Comparison of ENCODE assay signal across 7 cellular contexts in the genomic region with DNA sequence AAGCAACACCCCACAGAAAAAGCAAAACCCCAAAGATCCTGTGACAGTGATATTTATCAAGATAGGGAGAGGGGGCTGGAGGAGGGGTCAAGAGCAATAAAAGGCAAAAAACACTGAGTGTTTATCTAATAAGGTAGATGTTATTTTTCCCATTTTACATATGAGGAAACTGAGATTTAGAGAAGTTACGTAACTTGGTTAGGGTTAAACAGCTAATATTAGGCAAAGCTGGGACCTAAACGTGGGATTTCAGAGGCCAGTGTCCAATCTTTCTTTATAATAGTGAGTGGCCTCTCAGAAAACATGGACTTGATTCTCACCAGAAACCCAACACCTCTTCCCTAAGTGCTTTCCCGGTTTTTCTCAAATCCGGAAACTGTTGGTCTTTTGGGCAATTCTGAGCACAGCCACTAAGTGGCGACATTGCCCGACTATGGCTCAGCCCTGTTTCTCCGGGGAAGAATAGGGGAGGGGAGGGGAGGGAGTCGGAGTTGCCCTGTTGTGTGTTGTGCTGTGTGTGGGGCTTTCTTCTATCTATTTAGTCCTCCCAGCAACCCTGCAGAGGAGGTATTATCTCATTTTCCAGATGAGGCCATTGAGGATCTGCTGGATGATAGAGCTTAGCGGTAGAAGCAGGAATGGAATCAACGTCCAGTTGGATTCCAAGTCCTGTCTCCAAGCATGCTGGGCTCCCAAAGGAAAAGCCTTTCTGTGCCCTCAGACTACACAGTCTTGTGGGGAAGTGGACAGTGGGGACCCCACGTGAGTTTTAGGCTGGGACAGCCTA. TPM values are rescaled to one million over a fixed set of nuclear protein-coding genes. Genes with fewer than 3 reads are reported as not detected.
DNase-seq lines count a peak whose midpoint lies in the region; ATAC-seq, FAIRE-seq and TF ChIP-seq lines count a peak whose summit lies in the region.
"Not testable (repeated sequence)": the region's sequence is repeated elsewhere in the genome, so short reads cannot be mapped to it uniquely, and the experiment has no call there.

No MANE protein-coding gene starts in this region.

- H3K4me1 Mint-ChIP-seq in T-helper 17 cell: not testable (repeated sequence)
- H3K4me1 Mint-ChIP-seq in naive thymus-derived CD4-positive, alpha-beta T cell: peaks cover 0 to 12% (median 9%) of the 10 kb centered on the region in 7 donors

- H3K4me3 ChIP-seq in left ventricle myocardium inferior; naive thymus-derived CD4-positive, alpha-beta T cell (ENCODE audit: low read length): not testable (repeated sequence)

- peak; percentile 83 for FAIRE-seq in colon (lab: Jason Lieb, UNC)

- not testable (repeated sequence) for H3K36me3 ChIP-seq in left ventricle myocardium inferior; naive thymus-derived CD4-positive, alpha-beta T cell (ENCODE audit: control insufficient read depth in 2 of 3, insufficient read depth in 3 of 3, low read length in 3 of 3)

- H3K27me3 ChIP-seq in left ventricle myocardium inferior (ENCODE audit: low read depth): peaks cover 67% of the 10 kb centered on the region
- not testable (repeated sequence) for H3K27me3 ChIP-seq in naive thymus-derived CD4-positive, alpha-beta T cell (ENCODE audit: control insufficient read depth in 2 of 2, insufficient read depth in 2 of 2, low read length in 2 of 2)

- H3K9me3 ChIP-seq in T-helper 17 cell (ENCODE audit: control insufficient read depth, low read length, poor library complexity, severe bottlenecking); left ventricle myocardium inferior (replicated peaks); naive thymus-derived CD4-positive, alpha-beta T cell (ENCODE audit: control insufficient read depth in 2 of 3, low read length in 3 of 3): not testable (repeated sequence)

- H3K4me1 ChIP-seq in left ventricle myocardium inferior; naive thymus-derived CD4-positive, alpha-beta T cell (ENCODE audit: control insufficient read depth in 2 of 2, insufficient read depth in 2 of 2, low read length in 2 of 2): not testable (repeated sequence)

- H3K4me3 Mint-ChIP-seq in T-helper 17 cell; naive thymus-derived CD4-positive, alpha-beta T cell: not testable (repeated sequence)

- peak; percentile 36 for DNase-seq in DMS53 treated with DMSO at 0.1 percent for 48 hours (lab: John Stamatoyannopoulos, UW; ENCODE audit: unreplicated experiment)
- DNase-seq in HT1080 (ENCODE audit: low read depth): peak; percentile 27
- peak; percentile 10 for DNase-seq in NCI-H2227 (lab: John Stamatoyannopoulos, UW; ENCODE audit: unreplicated experiment)
- not testable (repeated sequence) for DNase-seq in T-helper 17 cell; left ventricle myocardium inferior; naive thymus-derived CD4-positive, alpha-beta T cell

- H3K36me3 Mint-ChIP-seq in T-helper 17 cell (ENCODE audit: low read depth); naive thymus-derived CD4-positive, alpha-beta T cell: not testable (repeated sequence)

- intact Hi-C loops in left ventricle myocardium inferior (cut with micrococcal nuclease): loop anchor here (10.0 kb wide), 1 partner anchor 288 kb away; no protein-coding TSS in a partner anchor
- intact Hi-C loops in naive thymus-derived CD4-positive, alpha-beta T cell (cut with micrococcal nuclease): loop anchor here in 1 of 2 donors (10.0 kb wide), 1 partner anchor 928 kb away; a partner anchor contains a TSS

- CTCF ChIA-PET in naive thymus-derived CD4-positive, alpha-beta T cell (lab: Charles Lee): not testable (repeated sequence)

- peak; percentile 46 for ATAC-seq in T-helper 17 cell
- ATAC-seq in naive thymus-derived CD4-positive, alpha-beta T cell: peak; percentile 60

- peaks cover 50% of the 10 kb centered on the region for H3K27me3 Mint-ChIP-seq in T-helper 17 cell
- H3K27me3 Mint-ChIP-seq in naive thymus-derived CD4-positive, alpha-beta T cell: peaks cover 32 to 44% (median 33%) of the 10 kb centered on the region in 5 donors

- not testable (repeated sequence) for H3K27ac Mint-ChIP-seq in T-helper 17 cell; naive thymus-derived CD4-positive, alpha-beta T cell

- H3K9me3 Mint-ChIP-seq in naive thymus-derived CD4-positive, alpha-beta T cell: not testable (repeated sequence)

- POLR2A ChIA-PET in naive thymus-derived CD4-positive, alpha-beta T cell (lab: Charles Lee): not testable (repeated sequence)

- not testable (repeated sequence) for H3K27ac ChIP-seq in left ventricle myocardium inferior (replicated peaks); naive thymus-derived CD4-positive, alpha-beta T cell (ENCODE audit: low read depth, low read length)

- TF ChIP-seq CTCF in left ventricle myocardium inferior (IDR thresholded peaks at IDR 0.05; ENCODE audit: borderline replicate concordance): peak; percentile 51

RNA-seq across cellular contexts. Expression of a gene that starts 58.7 kb away (rescaled TPM):
- total RNA-seq in HT1080 (2014; rRNA removed; shearing (Covaris generic)): 8.7 and 12.0 TPM in 2 replicates
- polyA plus RNA-seq in HT1080 (2015; cell fraction: cytosol; rRNA removed): 7.9 and 10.2 TPM in 2 replicates
- 18.6 and 19.3 TPM in 2 replicates for polyA plus RNA-seq in HT1080 (2015; cell fraction: nucleus; rRNA removed)
- 10 to 100 TPM; 74.0 to 78.2 TPM for total RNA-seq in T-helper 17 cell
- 14.6 TPM for total RNA-seq in left ventricle myocardium inferior
- 10 to 100 TPM; 31.5 to 72.4 (median 53.3) TPM for total RNA-seq in naive thymus-derived CD4-positive, alpha-beta T cell
- polyA plus RNA-seq in naive thymus-derived CD4-positive, alpha-beta T cell: 1 to 10 TPM; 4.5 to 5.7 TPM
